8 cellular contexts compared by ENCODE assay signal in genomic region chrX:103063918-103064434, GRCh38. TPM values are rescaled to one million over a fixed set of nuclear protein-coding genes. Genes with fewer than 3 reads are reported as not detected.
DNase-seq lines count a peak whose midpoint lies in the region; ATAC-seq and TF ChIP-seq lines count a peak whose summit lies in the region.

TSS of gene BEX1 (minus strand) at chrX:103064171. CDS start at chrX:103063274, 897 bp downstream.

- TF ChIP-seq CTCF in brain (conservative IDR thresholded peaks at IDR 0.05): no peak

- peaks cover 3% of the 10 kb centered on the region for H3K27me3 Mint-ChIP-seq in brain
- peaks cover 14% of the 10 kb centered on the region for H3K27me3 Mint-ChIP-seq in stimulated activated naive CD8-positive, alpha-beta T cell treated with anti-CD3 and anti-CD28 coated beads, Interleukin-15, Interleukin-2, amounts not matched to agents 100 ng/mL and 50 ng/mL, for 24 hours

- DNase-seq in HCEC 1CT (peak; percentile 70), NCI-H446 (lab: John Stamatoyannopoulos, UW) (peak; percentile 73 to 86), iris pigment epithelial cell (ENCODE audit: low read depth) (peak; percentile 61)

- peaks cover 0 to 4% (median 0%) of the 10 kb centered on the region in 5 experiments for H3K9me3 Mint-ChIP-seq in brain
- no peaks in the 10 kb centered on the region for H3K9me3 Mint-ChIP-seq in stimulated activated naive CD8-positive, alpha-beta T cell treated with anti-CD3 and anti-CD28 coated beads, Interleukin-15, Interleukin-2, amounts not matched to agents 100 ng/mL and 50 ng/mL, for 24 hours

- ATAC-seq in HG02885 (IDR thresholded peaks at IDR 0.05; ENCODE audit: poor library complexity, unreplicated experiment) (no peak), HG03432 (IDR thresholded peaks at IDR 0.05; ENCODE audit: unreplicated experiment) (no peak), HG03196 (IDR thresholded peaks at IDR 0.05; ENCODE audit: unreplicated experiment) (no peak)

- peaks cover 10% of the 10 kb centered on the region for H3K36me3 Mint-ChIP-seq in brain
- no peaks in the 10 kb centered on the region for H3K36me3 Mint-ChIP-seq in stimulated activated naive CD8-positive, alpha-beta T cell treated with anti-CD3 and anti-CD28 coated beads, Interleukin-15, Interleukin-2, amounts not matched to agents 100 ng/mL and 50 ng/mL, for 24 hours (ENCODE audit: low read depth)

- H3K27ac Mint-ChIP-seq in brain: peak within 1 kb of the TSS; percentile 35 to 96 (median 87)
- H3K27ac Mint-ChIP-seq in stimulated activated naive CD8-positive, alpha-beta T cell treated with anti-CD3 and anti-CD28 coated beads, Interleukin-15, Interleukin-2, amounts not matched to agents 100 ng/mL and 50 ng/mL, for 24 hours: no peak within 1 kb of the TSS

- peaks cover 7% of the 10 kb centered on the region for H3K4me1 Mint-ChIP-seq in brain
- no peaks in the 10 kb centered on the region for H3K4me1 Mint-ChIP-seq in stimulated activated naive CD8-positive, alpha-beta T cell treated with anti-CD3 and anti-CD28 coated beads, Interleukin-15, Interleukin-2, amounts not matched to agents 100 ng/mL and 50 ng/mL, for 24 hours (ENCODE audit: low read depth)

- H3K4me3 Mint-ChIP-seq in brain: peak within 1 kb of the TSS; percentile 79 to 94 (median 86)
- H3K4me3 Mint-ChIP-seq in stimulated activated naive CD8-positive, alpha-beta T cell treated with anti-CD3 and anti-CD28 coated beads, Interleukin-15, Interleukin-2, amounts not matched to agents 100 ng/mL and 50 ng/mL, for 24 hours: peak within 1 kb of the TSS; percentile 53

RNA-seq across cellular contexts. Expression of gene BEX1, which starts in this region (rescaled TPM):
- 395 TPM for polyA plus RNA-seq in brain (ENCODE audit: insufficient read depth, low read depth, low replicate concordance)
